In genomic region chr17:40422990-40423611, GRCh38 we compare ENCODE assay signal across 1 cellular context.
TF ChIP-seq lines count a peak whose summit lies in the region.

No MANE protein-coding gene starts in this region.

TF ChIP-seq in HEK293, 187 proteins besides CTCF, POLR2A, EP300 and RAD21 (continued from another document):
- TF ChIP-seq ZXDB (tag by site-specific recombination; IDR thresholded peaks at IDR 0.05): no peak
- TF ChIP-seq, protein P1, sequence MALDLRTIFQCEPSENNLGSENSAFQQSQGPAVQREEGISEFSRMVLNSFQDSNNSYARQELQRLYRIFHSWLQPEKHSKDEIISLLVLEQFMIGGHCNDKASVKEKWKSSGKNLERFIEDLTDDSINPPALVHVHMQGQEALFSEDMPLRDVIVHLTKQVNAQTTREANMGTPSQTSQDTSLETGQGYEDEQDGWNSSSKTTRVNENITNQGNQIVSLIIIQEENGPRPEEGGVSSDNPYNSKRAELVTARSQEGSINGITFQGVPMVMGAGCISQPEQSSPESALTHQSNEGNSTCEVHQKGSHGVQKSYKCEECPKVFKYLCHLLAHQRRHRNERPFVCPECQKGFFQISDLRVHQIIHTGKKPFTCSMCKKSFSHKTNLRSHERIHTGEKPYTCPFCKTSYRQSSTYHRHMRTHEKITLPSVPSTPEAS (tag by site-specific recombination; IDR thresholded peaks at IDR 0.05): no peak
- no peak for TF ChIP-seq SCRT1 (tag by site-specific recombination; IDR thresholded peaks at IDR 0.05; ENCODE audit: borderline replicate concordance)
- TF ChIP-seq ZNF544 (tag by site-specific recombination; IDR thresholded peaks at IDR 0.05): no peak
- no peak for TF ChIP-seq SETDB1 (IDR thresholded peaks at IDR 0.05; ENCODE audit: insufficient read length, low read length)
- TF ChIP-seq SP7 (tag by site-specific recombination; IDR thresholded peaks at IDR 0.05): 0 out of 2 replicates have a peak, but pooled peaks have one; percentile 46
- TF ChIP-seq ZNF843 (tag by site-specific recombination; IDR thresholded peaks at IDR 0.05): no peak
- no peak for TF ChIP-seq PRDM4 (tag by site-specific recombination; IDR thresholded peaks at IDR 0.05)
- TF ChIP-seq ZFP69B (tag by site-specific recombination; IDR thresholded peaks at IDR 0.05): 0 out of 2 replicates have a peak, but pooled peaks have one; percentile 38
- no peak for TF ChIP-seq HOXC10 (CRISPR knock-in tag; IDR thresholded peaks at IDR 0.05)
- TF ChIP-seq ZNF354C (tag by site-specific recombination; IDR thresholded peaks at IDR 0.05; ENCODE audit: borderline replicate concordance, low read depth): no peak
- TF ChIP-seq ZNF280C (tag by site-specific recombination; IDR thresholded peaks at IDR 0.05): no peak
- no peak for TF ChIP-seq HOXD13 (CRISPR knock-in tag; IDR thresholded peaks at IDR 0.05; ENCODE audit: borderline replicate concordance)
- TF ChIP-seq ZNF707 (tag by site-specific recombination; IDR thresholded peaks at IDR 0.05): no peak
- no peak for TF ChIP-seq ZNF121 (tag by site-specific recombination; IDR thresholded peaks at IDR 0.05)
- TF ChIP-seq ZNF530 (tag by site-specific recombination; IDR thresholded peaks at IDR 0.05; ENCODE audit: low read depth): no peak
- TF ChIP-seq, protein P2, sequence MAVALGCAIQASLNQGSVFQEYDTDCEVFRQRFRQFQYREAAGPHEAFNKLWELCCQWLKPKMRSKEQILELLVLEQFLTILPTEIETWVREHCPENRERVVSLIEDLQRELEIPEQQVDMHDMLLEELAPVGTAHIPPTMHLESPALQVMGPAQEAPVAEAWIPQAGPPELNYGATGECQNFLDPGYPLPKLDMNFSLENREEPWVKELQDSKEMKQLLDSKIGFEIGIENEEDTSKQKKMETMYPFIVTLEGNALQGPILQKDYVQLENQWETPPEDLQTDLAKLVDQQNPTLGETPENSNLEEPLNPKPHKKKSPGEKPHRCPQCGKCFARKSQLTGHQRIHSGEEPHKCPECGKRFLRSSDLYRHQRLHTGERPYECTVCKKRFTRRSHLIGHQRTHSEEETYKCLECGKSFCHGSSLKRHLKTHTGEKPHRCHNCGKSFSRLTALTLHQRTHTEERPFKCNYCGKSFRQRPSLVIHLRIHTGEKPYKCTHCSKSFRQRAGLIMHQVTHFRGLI (tag by site-specific recombination; IDR thresholded peaks at IDR 0.05): peak; percentile 99
- TF ChIP-seq ZNF529 (tag by site-specific recombination; IDR thresholded peaks at IDR 0.05; ENCODE audit: insufficient replicate concordance): no peak
- TF ChIP-seq ZNF426 (tag by site-specific recombination; IDR thresholded peaks at IDR 0.05): no peak
- no peak for TF ChIP-seq ZBTB20 (tag by site-specific recombination; IDR thresholded peaks at IDR 0.05)
- no peak for TF ChIP-seq KLF10 (tag by site-specific recombination; IDR thresholded peaks at IDR 0.05)
- TF ChIP-seq, protein P3, sequence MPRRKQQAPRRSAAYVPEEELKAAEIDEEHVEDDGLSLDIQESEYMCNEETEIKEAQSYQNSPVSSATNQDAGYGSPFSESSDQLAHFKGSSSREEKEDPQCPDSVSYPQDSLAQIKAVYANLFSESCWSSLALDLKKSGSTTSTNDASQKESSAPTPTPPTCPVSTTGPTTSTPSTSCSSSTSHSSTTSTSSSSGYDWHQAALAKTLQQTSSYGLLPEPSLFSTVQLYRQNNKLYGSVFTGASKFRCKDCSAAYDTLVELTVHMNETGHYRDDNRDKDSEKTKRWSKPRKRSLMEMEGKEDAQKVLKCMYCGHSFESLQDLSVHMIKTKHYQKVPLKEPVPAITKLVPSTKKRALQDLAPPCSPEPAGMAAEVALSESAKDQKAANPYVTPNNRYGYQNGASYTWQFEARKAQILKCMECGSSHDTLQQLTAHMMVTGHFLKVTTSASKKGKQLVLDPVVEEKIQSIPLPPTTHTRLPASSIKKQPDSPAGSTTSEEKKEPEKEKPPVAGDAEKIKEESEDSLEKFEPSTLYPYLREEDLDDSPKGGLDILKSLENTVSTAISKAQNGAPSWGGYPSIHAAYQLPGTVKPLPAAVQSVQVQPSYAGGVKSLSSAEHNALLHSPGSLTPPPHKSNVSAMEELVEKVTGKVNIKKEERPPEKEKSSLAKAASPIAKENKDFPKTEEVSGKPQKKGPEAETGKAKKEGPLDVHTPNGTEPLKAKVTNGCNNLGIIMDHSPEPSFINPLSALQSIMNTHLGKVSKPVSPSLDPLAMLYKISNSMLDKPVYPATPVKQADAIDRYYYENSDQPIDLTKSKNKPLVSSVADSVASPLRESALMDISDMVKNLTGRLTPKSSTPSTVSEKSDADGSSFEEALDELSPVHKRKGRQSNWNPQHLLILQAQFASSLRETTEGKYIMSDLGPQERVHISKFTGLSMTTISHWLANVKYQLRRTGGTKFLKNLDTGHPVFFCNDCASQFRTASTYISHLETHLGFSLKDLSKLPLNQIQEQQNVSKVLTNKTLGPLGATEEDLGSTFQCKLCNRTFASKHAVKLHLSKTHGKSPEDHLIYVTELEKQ (tag by site-specific recombination; IDR thresholded peaks at IDR 0.05; ENCODE audit: borderline replicate concordance): no peak
- no peak for TF ChIP-seq GLI4 (tag by site-specific recombination; IDR thresholded peaks at IDR 0.05)
- TF ChIP-seq, protein P4, sequence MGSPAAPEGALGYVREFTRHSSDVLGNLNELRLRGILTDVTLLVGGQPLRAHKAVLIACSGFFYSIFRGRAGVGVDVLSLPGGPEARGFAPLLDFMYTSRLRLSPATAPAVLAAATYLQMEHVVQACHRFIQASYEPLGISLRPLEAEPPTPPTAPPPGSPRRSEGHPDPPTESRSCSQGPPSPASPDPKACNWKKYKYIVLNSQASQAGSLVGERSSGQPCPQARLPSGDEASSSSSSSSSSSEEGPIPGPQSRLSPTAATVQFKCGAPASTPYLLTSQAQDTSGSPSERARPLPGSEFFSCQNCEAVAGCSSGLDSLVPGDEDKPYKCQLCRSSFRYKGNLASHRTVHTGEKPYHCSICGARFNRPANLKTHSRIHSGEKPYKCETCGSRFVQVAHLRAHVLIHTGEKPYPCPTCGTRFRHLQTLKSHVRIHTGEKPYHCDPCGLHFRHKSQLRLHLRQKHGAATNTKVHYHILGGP (tag by site-specific recombination; IDR thresholded peaks at IDR 0.05): no peak
- no peak for TF ChIP-seq HOXA7 (CRISPR knock-in tag; IDR thresholded peaks at IDR 0.05; ENCODE audit: borderline replicate concordance)
- TF ChIP-seq ZNF830 (tag by site-specific recombination; IDR thresholded peaks at IDR 0.05; ENCODE audit: low read depth): no peak
- TF ChIP-seq ZNF660 (tag by site-specific recombination; IDR thresholded peaks at IDR 0.05): 0 out of 2 replicates have a peak, but pooled peaks have one; percentile 24
- no peak for TF ChIP-seq YY2 (tag by site-specific recombination; IDR thresholded peaks at IDR 0.05)
- TF ChIP-seq, protein P5, sequence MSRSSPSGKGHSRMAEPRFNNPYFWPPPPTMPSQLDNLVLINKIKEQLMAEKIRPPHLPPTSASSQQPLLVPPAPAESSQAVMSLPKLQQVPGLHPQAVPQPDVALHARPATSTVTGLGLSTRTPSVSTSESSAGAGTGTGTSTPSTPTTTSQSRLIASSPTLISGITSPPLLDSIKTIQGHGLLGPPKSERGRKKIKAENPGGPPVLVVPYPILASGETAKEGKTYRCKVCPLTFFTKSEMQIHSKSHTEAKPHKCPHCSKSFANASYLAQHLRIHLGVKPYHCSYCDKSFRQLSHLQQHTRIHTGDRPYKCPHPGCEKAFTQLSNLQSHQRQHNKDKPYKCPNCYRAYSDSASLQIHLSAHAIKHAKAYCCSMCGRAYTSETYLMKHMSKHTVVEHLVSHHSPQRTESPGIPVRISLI (tag by site-specific recombination; IDR thresholded peaks at IDR 0.05): 0 out of 2 replicates have a peak, but pooled peaks have one; percentile 59
- no peak for TF ChIP-seq SCRT2 (tag by site-specific recombination; IDR thresholded peaks at IDR 0.05)
- TF ChIP-seq ZNF621 (tag by site-specific recombination; IDR thresholded peaks at IDR 0.05): no peak
- no peak for TF ChIP-seq ZNF837 (tag by site-specific recombination; IDR thresholded peaks at IDR 0.05)
- TF ChIP-seq, protein P6, sequence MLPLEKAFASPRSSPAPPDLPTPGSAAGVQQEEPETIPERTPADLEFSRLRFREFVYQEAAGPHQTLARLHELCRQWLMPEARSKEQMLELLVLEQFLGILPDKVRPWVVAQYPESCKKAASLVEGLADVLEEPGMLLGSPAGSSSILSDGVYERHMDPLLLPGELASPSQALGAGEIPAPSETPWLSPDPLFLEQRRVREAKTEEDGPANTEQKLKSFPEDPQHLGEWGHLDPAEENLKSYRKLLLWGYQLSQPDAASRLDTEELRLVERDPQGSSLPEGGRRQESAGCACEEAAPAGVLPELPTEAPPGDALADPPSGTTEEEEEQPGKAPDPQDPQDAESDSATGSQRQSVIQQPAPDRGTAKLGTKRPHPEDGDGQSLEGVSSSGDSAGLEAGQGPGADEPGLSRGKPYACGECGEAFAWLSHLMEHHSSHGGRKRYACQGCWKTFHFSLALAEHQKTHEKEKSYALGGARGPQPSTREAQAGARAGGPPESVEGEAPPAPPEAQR (tag by site-specific recombination; IDR thresholded peaks at IDR 0.05): no peak
- TF ChIP-seq KLF7 (tag by site-specific recombination; IDR thresholded peaks at IDR 0.05; ENCODE audit: borderline replicate concordance): no peak
- TF ChIP-seq ZNF561 (tag by site-specific recombination; IDR thresholded peaks at IDR 0.05; ENCODE audit: borderline replicate concordance): peak; percentile 47; the same call in 1 of the 2 replicates
- TF ChIP-seq TCF7L2 (IDR thresholded peaks at IDR 0.05; ENCODE audit: borderline replicate concordance, low read depth, low read length): no peak
- TF ChIP-seq ZNF324 (tag by site-specific recombination; IDR thresholded peaks at IDR 0.05): no peak
- 0 out of 2 replicates have a peak, but pooled peaks have one; percentile 31 for TF ChIP-seq ZNF639 (tag by site-specific recombination; IDR thresholded peaks at IDR 0.05)
- TF ChIP-seq ZSCAN5A (tag by site-specific recombination; IDR thresholded peaks at IDR 0.05): no peak
- no peak for TF ChIP-seq ZNF133 (tag by site-specific recombination; IDR thresholded peaks at IDR 0.05)
- TF ChIP-seq ZFP3 (tag by site-specific recombination; IDR thresholded peaks at IDR 0.05; ENCODE audit: low read depth): no peak
TF ChIP-seq in HEK293: peak in this region for 31.
